9 cellular contexts compared by ENCODE assay signal in genomic region chr4:28225005-28225404, GRCh38.
DNase-seq lines count a peak whose midpoint lies in the region; ATAC-seq and TF ChIP-seq lines count a peak whose summit lies in the region.
"Had no signal": no experiment of that assay in that cellular context is flagged by ENCODE, and none has a peak within 500 bp of the region (broad histone marks: within the 10 kb centered on the region; RNA-seq: fewer than 3 reads in every experiment).

No MANE protein-coding gene starts in this region.

- no peak overlapping the region for H3K4me3 ChIP-seq in heart right ventricle

- no peaks in the 10 kb centered on the region for H3K4me1 Mint-ChIP-seq in activated CD4-positive, alpha-beta T cell treated with anti-CD3 and anti-CD28 coated beads, Interleukin-2, amount 10 ng/mL, durations not matched to agents 24 days and 14 days

- no peaks in the 10 kb centered on the region for H3K9me3 Mint-ChIP-seq in activated CD4-positive, alpha-beta T cell treated with anti-CD3 and anti-CD28 coated beads, Interleukin-2, amount 10 ng/mL, durations not matched to agents 24 days and 14 days

- H3K36me3 ChIP-seq in heart right ventricle = no peaks in the 10 kb centered on the region

- H3K27ac ChIP-seq in heart right ventricle = no peak overlapping the region

- H3K9me3 ChIP-seq in heart right ventricle = no peaks in the 10 kb centered on the region

- no peaks in the 10 kb centered on the region for H3K27me3 ChIP-seq in heart right ventricle

- H3K27ac Mint-ChIP-seq in activated CD4-positive, alpha-beta T cell treated with anti-CD3 and anti-CD28 coated beads, Interleukin-2, amount 10 ng/mL, durations not matched to agents 24 days and 14 days = no peak overlapping the region

- intact Hi-C loops in heart right ventricle (cut with DNase I) = no loop called here
- intact Hi-C loops in activated CD4-positive, alpha-beta T cell treated with anti-CD3 and anti-CD28 coated beads, Interleukin-2, amount 10 ng/mL, durations not matched to agents 24 days and 14 days (cut with micrococcal nuclease) = no loop called here

- no peaks in the 10 kb centered on the region for H3K4me1 ChIP-seq in heart right ventricle

- no peaks in the 10 kb centered on the region for H3K36me3 Mint-ChIP-seq in activated CD4-positive, alpha-beta T cell treated with anti-CD3 and anti-CD28 coated beads, Interleukin-2, amount 10 ng/mL, durations not matched to agents 24 days and 14 days (ENCODE audit: low read depth)

- no peaks in the 10 kb centered on the region for H3K27me3 Mint-ChIP-seq in activated CD4-positive, alpha-beta T cell treated with anti-CD3 and anti-CD28 coated beads, Interleukin-2, amount 10 ng/mL, durations not matched to agents 24 days and 14 days

- peak; percentile 71 for DNase-seq in EH (ENCODE audit: low read depth)
- DNase-seq in NCI-H524 (lab: John Stamatoyannopoulos, UW) = peak; percentile 40 to 56
- peak; percentile 27 to 49 for DNase-seq in dermis microvascular lymphatic vessel endothelial cell (ENCODE audit: low read depth in 2 of 2)
- peak; percentile 24 for DNase-seq in myocyte (ENCODE audit: low read depth)
- DNase-seq in NCI-H2196 (lab: John Stamatoyannopoulos, UW; ENCODE audit: unreplicated experiment) = no peak
- DNase-seq in heart right ventricle = no peak
- no peak for DNase-seq in activated CD4-positive, alpha-beta T cell treated with anti-CD3 and anti-CD28 coated beads, Interleukin-2, amount 10 ng/mL, durations not matched to agents 24 days and 14 days

- ATAC-seq in heart right ventricle (no peak), HG03280 (IDR thresholded peaks at IDR 0.05; ENCODE audit: unreplicated experiment) (no peak)
- ATAC-seq: activated CD4-positive, CD25-positive, alpha-beta regulatory T cell treated with anti-CD3 and anti-CD28 coated beads, Interleukin-2, amount 50 U/mL, for 24 hours had no signal

- TF ChIP-seq CTCF in heart right ventricle (IDR thresholded peaks at IDR 0.05) = peak in 1 of 9 donors; percentile 15

- WGBS in heart right ventricle, 2 donors = 50 to 59% methylated on average over 1 of the region's 1 CpG

- H3K4me3 Mint-ChIP-seq in activated CD4-positive, alpha-beta T cell treated with anti-CD3 and anti-CD28 coated beads, Interleukin-2, amount 10 ng/mL, durations not matched to agents 24 days and 14 days = no peak overlapping the region

Comparison
In these comparisons a context has a peak if more than half of its experiments do, and no peak if none do; other contexts are left out.
1. DNase-seq: peak in EH (single experiment), NCI-H524 (2 of 2), dermis microvascular lymphatic vessel endothelial cell (2 of 2) and myocyte (single experiment); none in NCI-H2196 (single experiment), heart right ventricle (0 of 2) and activated CD4-positive, alpha-beta T cell treated with anti-CD3 and anti-CD28 coated beads, Interleukin-2, amount 10 ng/mL, durations not matched to agents 24 days and 14 days (single experiment).